23 cellular contexts compared by ENCODE assay signal in genomic region chr12:13724136-13724535, GRCh38.
"Had no signal": no experiment of that assay in that cellular context is flagged by ENCODE, and none has a peak within 500 bp of the region (broad histone marks: within the 10 kb centered on the region; RNA-seq: fewer than 3 reads in every experiment).

No MANE protein-coding gene starts in this region.

- H3K4me3 ChIP-seq: colonic mucosa, coronary artery, dorsolateral prefrontal cortex, esophagus squamous epithelium, gastrocnemius medialis, gastroesophageal sphincter, heart left ventricle, heart right ventricle had no signal

- H3K9me3 ChIP-seq: colonic mucosa, esophagus squamous epithelium, gastrocnemius medialis, gastroesophageal sphincter, heart left ventricle, heart right ventricle had no signal

- H3K36me3 ChIP-seq: colonic mucosa, esophagus squamous epithelium, gastrocnemius medialis, gastroesophageal sphincter, heart left ventricle, heart right ventricle had no signal

- H3K27me3 ChIP-seq: colonic mucosa, esophagus squamous epithelium, foreskin keratinocyte, gastrocnemius medialis, gastroesophageal sphincter had no signal

- ATAC-seq: effector memory CD8-positive, alpha-beta T cell; esophagus mucosa; foreskin keratinocyte; gastrocnemius medialis; gastroesophageal sphincter; heart left ventricle; heart right ventricle had no signal

- DNase-seq: colonic mucosa; cortex of kidney; dermis blood vessel endothelial cell; dorsolateral prefrontal cortex; effector CD4-positive, alpha-beta T cell; effector CD8-positive, alpha-beta T cell; effector memory CD4-positive, alpha-beta T cell; effector memory CD8-positive, alpha-beta T cell; endodermal cell; erythroblast; esophagus squamous epithelium; foreskin fibroblast; foreskin keratinocyte; foreskin melanocyte; gastrocnemius medialis; glutamatergic neuron; head of caudate nucleus; heart left ventricle; heart right ventricle had no signal

- H3K27ac ChIP-seq: colonic mucosa, coronary artery, dorsolateral prefrontal cortex, epithelial cell of prostate, esophagus squamous epithelium, foreskin keratinocyte, gastrocnemius medialis, gastroesophageal sphincter, heart left ventricle, heart right ventricle had no signal

- H3K4me1 ChIP-seq: colonic mucosa, esophagus squamous epithelium, foreskin keratinocyte, gastrocnemius medialis, gastroesophageal sphincter, heart left ventricle, heart right ventricle had no signal
